20 cellular contexts compared by ENCODE assay signal in genomic region chr20:53262294-53262840, GRCh38.
"Had no signal": no experiment of that assay in that cellular context is flagged by ENCODE, and none has a peak within 500 bp of the region (broad histone marks: within the 10 kb centered on the region; RNA-seq: fewer than 3 reads in every experiment).

No MANE protein-coding gene starts in this region.

- H3K27ac ChIP-seq: hepatocyte, left lung, right atrium auricular region, skin epidermis, tibial nerve had no signal

- H3K9me3 ChIP-seq: left lung, mucosa of descending colon, right atrium auricular region, tibial nerve had no signal

- H3K4me3 ChIP-seq: hepatocyte, left lung, mucosa of descending colon, right atrium auricular region, skin epidermis, tibial nerve had no signal

- ATAC-seq: activated T-cell treated with anti-CD3 and anti-CD28 coated beads, Interleukin-2, amount 50 U/mL, for 4 hours; left lung; mucosa of descending colon; naive thymus-derived CD8-positive, alpha-beta T cell; WTC11 had no signal

- H3K27me3 ChIP-seq: hepatocyte, right atrium auricular region, tibial nerve had no signal

- DNase-seq: activated CD4-positive, alpha-beta memory T cell treated with anti-CD3 and anti-CD28 coated beads, Interleukin-2, amount 10 ng/mL, durations not matched to agents 7 days and 5 days; activated CD4-positive, alpha-beta T cell treated with anti-CD3 and anti-CD28 coated beads for 4 hours; activated effector memory CD4-positive, alpha-beta T cell treated with Interleukin-2 at 50 U/mL for 16 hours; activated naive CD8-positive, alpha-beta T cell treated with anti-CD3 and anti-CD28 coated beads for 36 hours; activated T-cell treated with anti-CD3 and anti-CD28 coated beads, Interleukin-2, amount 50 U/mL, for 4 hours; amygdala; effector memory CD4-positive, alpha-beta T cell; left lung; mucosa of descending colon; naive thymus-derived CD8-positive, alpha-beta T cell; stimulated activated CD4-positive, alpha-beta T cell treated with anti-CD3 and anti-CD28 coated beads, Interleukin-4, amount 100 ng/mL, for 4 hours; stimulated activated CD8-positive, alpha-beta memory T cell treated with anti-CD3 and anti-CD28 coated beads, Interleukin-4, amount 100 ng/mL, for 48 hours; stimulated activated naive CD4-positive, alpha-beta T cell treated with Interleukin-2 at 50 U/mL for 16 hours; substantia nigra; T-helper 2 cell had no signal

- H3K36me3 ChIP-seq: left lung, right atrium auricular region, tibial nerve had no signal

- H3K4me1 ChIP-seq: left lung, right atrium auricular region, tibial nerve had no signal
